Comparison of ENCODE assay signal across 26 cellular contexts in genomic region chr1:177315270-177315669, GRCh38.
"Had no signal": no experiment of that assay in that cellular context is flagged by ENCODE, and none has a peak within 500 bp of the region (broad histone marks: within the 10 kb centered on the region; RNA-seq: fewer than 3 reads in every experiment).

No MANE protein-coding gene starts in this region.

- DNase-seq: cortex of kidney; effector memory CD4-positive, alpha-beta T cell; gastrocnemius medialis; heart right ventricle; hypothalamus; kidney; left cardiac atrium; left ventricle myocardium inferior; lower lobe of right lung; mesenchymal stem cell; midbrain; nucleus accumbens; ovary; sigmoid colon; small intestine; stimulated activated CD4-positive, alpha-beta T cell treated with anti-CD3 and anti-CD28 coated beads, Interleukin-12 subunit alpha, Interleukin-12 subunit beta, amount 100 ng/mL, for 4 hours; stimulated activated naive CD4-positive, alpha-beta T cell; stomach; substantia nigra; transverse colon had no signal

- H3K27ac ChIP-seq: epithelial cell of prostate, esophagus muscularis mucosa, gastrocnemius medialis, heart right ventricle, left ventricle myocardium inferior, lower lobe of right lung, neural progenitor cell, ovary, right atrium auricular region, sigmoid colon, stomach, thoracic aorta, transverse colon had no signal

- H3K4me1 ChIP-seq: esophagus muscularis mucosa, gastrocnemius medialis, heart right ventricle, left ventricle myocardium inferior, lower lobe of right lung, right atrium auricular region, sigmoid colon, stomach, transverse colon had no signal

- H3K4me2 ChIP-seq: neural progenitor cell had no signal

- H3K9ac ChIP-seq: neural progenitor cell had no signal

- H2AFZ ChIP-seq: neural progenitor cell had no signal

- H3K27me3 ChIP-seq: esophagus muscularis mucosa, gastrocnemius medialis, neural progenitor cell, ovary, right atrium auricular region, sigmoid colon, stomach, transverse colon had no signal

- ATAC-seq: gastrocnemius medialis; heart right ventricle; left cardiac atrium; lower lobe of right lung; natural killer cell treated with Interleukin-12 subunit alpha and Interleukin-12 subunit beta and Interleukin-15 and Interleukin-18, amount 100 ng/mL, for 72 hours had no signal

- H3K4me3 ChIP-seq: esophagus muscularis mucosa, gastrocnemius medialis, heart right ventricle, left ventricle myocardium inferior, lower lobe of right lung, neural progenitor cell, ovary, right atrium auricular region, sigmoid colon, stomach, thoracic aorta, transverse colon had no signal

- H3K36me3 ChIP-seq: esophagus muscularis mucosa, gastrocnemius medialis, heart right ventricle, left ventricle myocardium inferior, lower lobe of right lung, neural progenitor cell, ovary, right atrium auricular region, sigmoid colon, stomach, thoracic aorta, transverse colon had no signal

- H3K9me3 ChIP-seq: gastrocnemius medialis, lower lobe of right lung, ovary, transverse colon had no signal
